In the genomic region with DNA sequence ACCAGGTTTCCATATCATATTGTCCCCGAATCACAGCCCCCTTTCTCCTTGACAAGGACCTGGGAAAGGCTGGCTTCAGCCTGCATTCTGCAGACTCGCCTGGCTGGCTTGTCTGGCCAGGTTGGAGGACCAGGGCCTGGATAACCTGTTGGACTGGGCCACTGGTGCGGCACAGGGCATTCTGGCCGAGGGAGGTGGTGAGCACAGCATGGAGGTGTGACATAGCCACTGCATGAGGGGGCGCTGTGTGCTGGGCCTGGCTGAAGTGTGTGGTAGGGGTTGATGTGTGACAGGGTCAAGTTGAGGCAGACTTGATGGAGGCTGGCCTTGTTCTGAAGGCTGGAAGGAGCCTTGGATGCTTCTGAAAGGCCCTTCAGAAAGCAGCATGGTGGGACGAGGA, we compare ENCODE assay signal across 29 cellular contexts. TPM values are rescaled to one million over a fixed set of nuclear protein-coding genes. Genes with fewer than 3 reads are reported as not detected.
"Had no signal": no experiment of that assay in that cellular context is flagged by ENCODE, and none has a peak within 500 bp of the region (broad histone marks: within the 10 kb centered on the region; RNA-seq: fewer than 3 reads in every experiment).

No MANE protein-coding gene starts in this region.

- H3K4me3 ChIP-seq: dorsolateral prefrontal cortex, gastrocnemius medialis, heart left ventricle, hepatocyte, neural progenitor cell, prostate gland, right atrium auricular region, smooth muscle cell, stomach, thyroid gland had no signal

- H3K36me3 ChIP-seq: gastrocnemius medialis, heart left ventricle, left lung, neural progenitor cell, prostate gland, right atrium auricular region, stomach, thyroid gland had no signal

- H2AFZ ChIP-seq: hepatocyte, neural progenitor cell had no signal

- H3K27ac Mint-ChIP-seq: naive thymus-derived CD4-positive, alpha-beta T cell; nephron; neural progenitor cell had no signal

- H3K4me3 Mint-ChIP-seq: neural progenitor cell had no signal

- DNase-seq: dorsolateral prefrontal cortex; effector CD4-positive, alpha-beta T cell; foreskin fibroblast; gastrocnemius medialis; heart left ventricle; kidney; mesenchymal stem cell; midbrain; naive thymus-derived CD4-positive, alpha-beta T cell; nucleus accumbens; stimulated activated CD4-positive, alpha-beta T cell treated with anti-CD3 and anti-CD28 coated beads, Interleukin-12 subunit alpha, Interleukin-12 subunit beta, amount 100 ng/mL, for 4 hours; stimulated activated CD4-positive, alpha-beta T cell treated with anti-CD3 and anti-CD28 coated beads, Interleukin-1b, Interleukin-23, amount 100 ng/mL, for 48 hours; stimulated activated CD4-positive, alpha-beta T cell treated with anti-CD3 and anti-CD28 coated beads, Interleukin-4, amount 100 ng/mL, for 1 hour; stimulated activated CD8-positive, alpha-beta memory T cell treated with anti-CD3 and anti-CD28 coated beads, Interleukin-4, amount 100 ng/mL, for 48 hours; stimulated activated naive CD4-positive, alpha-beta T cell treated with Interleukin-2 at 50 U/mL for 16 hours; stomach; thyroid gland; trophoblast cell had no signal

- H3K79me2 ChIP-seq: hepatocyte had no signal

- H3K9me3 ChIP-seq: gastrocnemius medialis, heart left ventricle, left lung, prostate gland, right atrium auricular region, stomach, thyroid gland had no signal

- ATAC-seq: esophagus mucosa; gastrocnemius medialis; heart left ventricle; left lung; naive thymus-derived CD4-positive, alpha-beta T cell; sciatic nerve had no signal

- H3K27me3 ChIP-seq: right atrium auricular region, thyroid gland had no signal

- H3K9me3 Mint-ChIP-seq: nephron had no signal

- H3K36me3 Mint-ChIP-seq: naive thymus-derived CD4-positive, alpha-beta T cell; neural progenitor cell had no signal

- H3K4me1 ChIP-seq: prostate gland had no signal

- H3K4me2 ChIP-seq: hepatocyte, neural progenitor cell, smooth muscle cell had no signal

- H3K27ac ChIP-seq: dorsolateral prefrontal cortex, epithelial cell of prostate, gastrocnemius medialis, heart left ventricle, hepatocyte, left lung, neural progenitor cell, prostate gland, right atrium auricular region, stomach, thyroid gland had no signal

- H3K9ac ChIP-seq: neural progenitor cell had no signal

RNA-seq across cellular contexts. Expression of a gene that starts 2.9 kb away (rescaled TPM):
- total RNA-seq: lung microvascular endothelial cell had no signal
